ENCODE assay signal across 8 cellular contexts in genomic region chr16:54286330-54287017, GRCh38. TPM values are rescaled to one million over a fixed set of nuclear protein-coding genes. Genes with fewer than 3 reads are reported as not detected.
A peak's percentile ranks its signal among the peaks of the same experiment; 100 is the strongest.
DNase-seq lines count a peak whose midpoint lies in the region; ATAC-seq and TF ChIP-seq lines count a peak whose summit lies in the region.

Gene IRX3 (minus strand): TSS chr16:54286787. CDS start chr16:54286050, 737 bp downstream.

- no peaks in the 10 kb centered on the region for H3K9me3 ChIP-seq in vagina

- H3K4me1 ChIP-seq in vagina = peaks cover 44% of the 10 kb centered on the region

- H3K27me3 ChIP-seq in vagina = peaks cover 6% of the 10 kb centered on the region

- TF ChIP-seq POLR2A in NB4 (IDR thresholded peaks at IDR 0.05; ENCODE audit: extremely low read depth, insufficient read length) = peak; percentile 69
- TF ChIP-seq POLR2A in vagina (IDR thresholded peaks at IDR 0.05) = no peak

- intact Hi-C loops in vagina (cut with DNase I) = loop anchor here (5.0 to 10.0 kb wide), 3 partner anchors 158 to 732 kb away; partner anchors contain the start of gene IRX5

- ATAC-seq in HG02678 (IDR thresholded peaks at IDR 0.05; ENCODE audit: unreplicated experiment) (no peak), GM18517 (IDR thresholded peaks at IDR 0.05; ENCODE audit: unreplicated experiment) (no peak)

- no peak for TF ChIP-seq CTCF in NB4 (IDR thresholded peaks at IDR 0.05; ENCODE audit: low read depth, low read length)
- TF ChIP-seq CTCF in vagina (IDR thresholded peaks at IDR 0.05) = no peak

- DNase-seq in EH (ENCODE audit: low read depth) = peak; percentile 93
- peak; percentile 99 for DNase-seq in NB4 (ENCODE audit: low read depth)
- peak; percentile 72 to 82 for DNase-seq in SW 1271 (lab: John Stamatoyannopoulos, UW)
- peak; percentile 67 for DNase-seq in epithelial cell of prostate (ENCODE audit: low read depth, low spot score)
- DNase-seq in midbrain (lab: John Stamatoyannopoulos, UW) = peak; percentile 69
- no peak for DNase-seq in vagina (ENCODE audit: extremely low spot score in 2 of 2)

- peak within 1 kb of the TSS; percentile 90 for H3K4me3 ChIP-seq in NB4 (ENCODE audit: low read depth, low read length)
- peak within 1 kb of the TSS; percentile 61 to 67 for H3K4me3 ChIP-seq in vagina

- no peaks in the 10 kb centered on the region for H3K36me3 ChIP-seq in vagina

- peak within 1 kb of the TSS; percentile 77 for H3K27ac ChIP-seq in epithelial cell of prostate
- peak within 1 kb of the TSS; percentile 77 for H3K27ac ChIP-seq in vagina

RNA-seq across cellular contexts. Expression of gene IRX3, which starts in this region (rescaled TPM):
- total RNA-seq in vagina = 16.5 TPM

Comparison
In these comparisons a context has a peak if more than half of its experiments do, and no peak if none do; other contexts are left out.
1. DNase-seq: peak in EH (single experiment), NB4 (single experiment), SW 1271 (2 of 2), epithelial cell of prostate (single experiment) and midbrain (single experiment); none in vagina (0 of 2).